In the genomic region with DNA sequence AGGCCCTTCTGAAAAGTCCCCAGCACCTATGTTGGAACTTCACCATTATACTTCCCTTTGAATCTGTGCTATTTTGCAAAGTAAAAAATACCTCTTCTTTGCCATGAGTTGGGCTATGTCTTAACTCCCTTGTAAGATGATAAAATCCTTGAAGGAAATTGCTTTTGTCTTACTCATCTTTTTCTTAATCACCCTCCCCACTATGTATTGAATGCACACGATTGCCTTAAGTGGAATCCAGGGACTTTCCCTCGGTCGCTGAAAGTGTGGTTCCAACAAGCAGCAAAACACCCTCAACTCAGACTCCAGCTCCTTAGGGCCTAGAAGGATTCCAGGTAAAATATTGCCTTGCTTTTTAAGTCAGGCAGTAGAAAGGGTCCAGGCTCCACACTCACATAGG, we compare ENCODE assay signal across 12 cellular contexts.
DNase-seq lines count a peak whose midpoint lies in the region; ATAC-seq, FAIRE-seq and TF ChIP-seq lines count a peak whose summit lies in the region.
"Had no signal": no experiment of that assay in that cellular context is flagged by ENCODE, and none has a peak within 500 bp of the region (broad histone marks: within the 10 kb centered on the region; RNA-seq: fewer than 3 reads in every experiment).

No MANE protein-coding gene starts in this region.

- in situ Hi-C loops in HepG2 (cut with HindIII; ENCODE audit: extremely low pct_ligation_motif_present, low pct_unique_long_range_greater_than_20kb): no loop called here

- H3K36me3 ChIP-seq in HepG2 (replicated peaks in 1 of 2; ENCODE audit: control insufficient read depth in 1 of 2, insufficient read depth in 2 of 2, low read length in 2 of 2) (no peaks in the 10 kb centered on the region), right lobe of liver (no peaks in the 10 kb centered on the region), kidney (ENCODE audit: control insufficient read depth in 1 of 2, insufficient read depth in 2 of 2, low read length in 2 of 2) (no peaks in the 10 kb centered on the region)

- no peak for DNase-seq in HepG2 (ENCODE audit: low spot score)
- DNase-seq in right lobe of liver: no peak
- peak; percentile 74 for DNase-seq in amniotic stem cell (lab: John Stamatoyannopoulos, UW)
- DNase-seq in fibroblast of pulmonary artery (ENCODE audit: low read depth): peak; percentile 88
- no peak for DNase-seq in stimulated activated CD4-positive, alpha-beta T cell treated with anti-CD3 and anti-CD28 coated beads, Interleukin-4, amount 100 ng/mL, for 1 hour
- no peak for DNase-seq in kidney
- DNase-seq in HT-29 (ENCODE audit: low spot score): no peak
- no peak for DNase-seq in SKM-1 treated with dmso at 0.1 percent for 144 hours (lab: John Stamatoyannopoulos, UW; ENCODE audit: unreplicated experiment)
- DNase-seq: activated naive CD4-positive, alpha-beta T cell treated with anti-CD3 and anti-CD28 coated beads, Interleukin-2, amount 10 ng/mL, durations not matched to agents 7 days and 5 days; foreskin melanocyte had no signal

- BruUV-seq in HepG2 (replicated peaks; lab: Mats Ljungman, UMichigan): no TSS peak

- no peaks in the 10 kb centered on the region for H3K27me3 ChIP-seq in HepG2 (ENCODE audit: control insufficient read depth in 1 of 2, insufficient read depth in 2 of 2, low read length in 2 of 2)
- no peaks in the 10 kb centered on the region for H3K27me3 ChIP-seq in right lobe of liver

- TF ChIP-seq POLR2A in HepG2 (IDR thresholded peaks at IDR 0.05; ENCODE audit: insufficient read depth in 1 of 2, low read depth in 2 of 2, low read length in 2 of 2) (no peak), right lobe of liver (IDR thresholded peaks at IDR 0.05) (no peak)

- intact Hi-C loops in HepG2 (cut with micrococcal nuclease; ENCODE audit: unreplicated experiment): no loop called here
- intact Hi-C loops in right lobe of liver (cut with DNase I): no loop called here
- intact Hi-C loops in kidney (cut with DNase I): no loop called here

- H3K9me3 ChIP-seq in HepG2 (ENCODE audit: low read length) (no peaks in the 10 kb centered on the region), right lobe of liver (no peaks in the 10 kb centered on the region), kidney (ENCODE audit: control insufficient read depth in 1 of 2, low read length in 2 of 2) (no peaks in the 10 kb centered on the region)

- no peaks in the 10 kb centered on the region for H3K79me2 ChIP-seq in HepG2 (ENCODE audit: insufficient read depth, low read length)

- no peak overlapping the region for H2AFZ ChIP-seq in HepG2 (ENCODE audit: low read length)

- POLR2A ChIA-PET in HepG2 (lab: Yijun Ruan, JAX): interaction anchor here (0.8 to 1.0 kb wide), 5 partner anchors 8 to 211 kb away, joined by 3 to 7 read pairs (median 4); no protein-coding TSS in a partner anchor

- H3K4me3 ChIP-seq in HepG2 (replicated peaks in 1 of 3; ENCODE audit: insufficient read depth in 1 of 3, low read depth in 2 of 3, low read length in 3 of 3) (no peak overlapping the region), right lobe of liver (no peak overlapping the region), fibroblast of pulmonary artery (replicated peaks; ENCODE audit: low read depth, low read length) (no peak overlapping the region), kidney (ENCODE audit: low read length in 2 of 2) (no peak overlapping the region)
- H3K4me3 ChIP-seq: skin epidermis had no signal

- ATAC-seq in HepG2 (no peak), right lobe of liver (no peak)

- H3K27ac ChIP-seq in HepG2 (ENCODE audit: extremely low read length, insufficient read depth, low read length) (no peak overlapping the region), right lobe of liver (no peak overlapping the region), kidney (ENCODE audit: low read depth in 2 of 2, low read length in 2 of 2) (no peak overlapping the region)

- WGBS in HepG2 (ENCODE audit: low lambda C conversion rate): over 99% methylated on average over 3 of the region's 3 CpGs
- WGBS in right lobe of liver (ENCODE audit: insufficient coverage, low coverage, low lambda C conversion rate, missing lambda C conversion rate): 81% methylated on average over 3 of the region's 3 CpGs

- no peaks in the 10 kb centered on the region for H4K20me1 ChIP-seq in HepG2 (ENCODE audit: insufficient read depth, low read length)

- H3K4me2 ChIP-seq in HepG2 (ENCODE audit: low read depth, low read length): no peak overlapping the region

- TF ChIP-seq CTCF in HepG2 (CRISPR knock-in tag; IDR thresholded peaks at IDR 0.05): no peak
- no peak for TF ChIP-seq CTCF in right lobe of liver (IDR thresholded peaks at IDR 0.05)
- TF ChIP-seq CTCF in fibroblast of pulmonary artery (IDR thresholded peaks at IDR 0.05; ENCODE audit: low read length, missing control alignments): no peak
- no peak for TF ChIP-seq CTCF in kidney (IDR thresholded peaks at IDR 0.05; ENCODE audit: borderline replicate concordance, extremely low read depth, insufficient read depth)

- FAIRE-seq in HepG2 (lab: Jason Lieb, UNC) (no peak), kidney (lab: Jason Lieb, UNC) (no peak)
- FAIRE-seq: A204.1 had no signal

- no peak overlapping the region for H3K9ac ChIP-seq in HepG2 (ENCODE audit: insufficient read depth, low read depth, low read length)
- H3K9ac ChIP-seq in kidney (ENCODE audit: low read length in 2 of 2): no peak overlapping the region

- no peak for TF ChIP-seq RAD21 in HepG2 (CRISPR knock-in tag; IDR thresholded peaks at IDR 0.05)

- CTCF ChIA-PET in HepG2 (lab: Yijun Ruan, JAX; ENCODE audit: low intra/inter-chr PET ratio, low total read pairs): no interaction called here

- TF ChIP-seq EP300 in HepG2 (IDR thresholded peaks at IDR 0.05; ENCODE audit: low read depth in 2 of 2, low read length in 2 of 2) (no peak), HepG2 (CRISPR knock-in tag; IDR thresholded peaks at IDR 0.05; ENCODE audit: borderline replicate concordance) (no peak)

- H3K4me1 ChIP-seq in HepG2 (ENCODE audit: insufficient read depth, low read length) (peaks cover 43% of the 10 kb centered on the region), right lobe of liver (peaks cover 0 to 23% (median 0%) of the 10 kb centered on the region in 4 donors), kidney (ENCODE audit: control insufficient read depth in 1 of 2, insufficient read depth in 1 of 2, low read depth in 1 of 2, low read length in 2 of 2) (peaks cover 0 to 5% of the 10 kb centered on the region in 2 donors)

TF ChIP-seq in HepG2, 621 proteins besides CTCF, POLR2A, EP300 and RAD21:
- TF ChIP-seq ZSCAN9 (CRISPR knock-in tag; IDR thresholded peaks at IDR 0.05; ENCODE audit: borderline replicate concordance) (no peak), LCORL (IDR thresholded peaks at IDR 0.05) (no peak), LCORL (CRISPR knock-in tag; IDR thresholded peaks at IDR 0.05) (0 out of 2 replicates have a peak, but pooled peaks have one; percentile 0), ZNF776 (CRISPR knock-in tag; IDR thresholded peaks at IDR 0.05) (no peak), ZNF296 (CRISPR knock-in tag; conservative IDR thresholded peaks at IDR 0.05) (no peak)

Comparison
In these comparisons a context has a peak if more than half of its experiments do, and no peak if none do; other contexts are left out.
1. DNase-seq: peak in amniotic stem cell (single experiment) and fibroblast of pulmonary artery (single experiment); none in HepG2 (single experiment), right lobe of liver (0 of 3), stimulated activated CD4-positive, alpha-beta T cell treated with anti-CD3 and anti-CD28 coated beads, Interleukin-4, amount 100 ng/mL, for 1 hour (single experiment), kidney (single experiment), HT-29 (single experiment) and SKM-1 treated with dmso at 0.1 percent for 144 hours (single experiment).